Comparison of ENCODE assay signal across 29 cellular contexts in genomic region chr3:40083066-40083465, GRCh38.
"Had no signal": no experiment of that assay in that cellular context is flagged by ENCODE, and none has a peak within 500 bp of the region (broad histone marks: within the 10 kb centered on the region; RNA-seq: fewer than 3 reads in every experiment).

No MANE protein-coding gene starts in this region.

- H3K4me1 Mint-ChIP-seq: nephron progenitor cell; stimulated activated effector memory CD8-positive, alpha-beta T cell treated with anti-CD3 and anti-CD28 coated beads, Interleukin-12 subunit alpha, Interleukin-12 subunit beta, amount 100 ng/mL, for 72 hours; stimulated activated naive B cell treated with anti-CD40 and anti-IgM and Interleukin-4, amounts not matched to agents 10 μg/mL and 1 μg/mL and 100 μg/mL, for 72 hours had no signal

- DNase-seq: nephron progenitor cell; nucleus accumbens; ovary; posterior cingulate gyrus; psoas muscle; right lobe of liver; sigmoid colon; small intestine; stimulated activated CD4-positive, alpha-beta T cell treated with anti-CD3 and anti-CD28 coated beads, Interleukin-15, amount 100 ng/mL, for 24 hours; stimulated activated CD4-positive, alpha-beta T cell treated with anti-CD3 and anti-CD28 coated beads, Interleukin-2, amount 100 ng/mL, for 24 hours; stimulated activated CD4-positive, alpha-beta T cell treated with anti-CD3 and anti-CD28 coated beads, Interleukin-2, amount 100 ng/mL, for 48 hours; stimulated activated CD4-positive, alpha-beta T cell treated with anti-CD3 and anti-CD28 coated beads, Interleukin-4, amount 100 ng/mL, for 24 hours; stimulated activated naive B cell treated with anti-CD40 and anti-IgM and Interleukin-4, amounts not matched to agents 10 μg/mL and 1 μg/mL and 100 μg/mL, for 72 hours; stimulated activated naive CD4-positive, alpha-beta T cell treated with Interleukin-2 at 50 U/mL for 16 hours; stomach; thyroid gland; trophoblast cell had no signal

- H3K4me3 ChIP-seq: ovary, psoas muscle, right lobe of liver, sigmoid colon, stomach, thoracic aorta, thyroid gland, tibial nerve, upper lobe of left lung, vagina had no signal

- H3K27ac Mint-ChIP-seq: natural killer cell treated with Interleukin-12 subunit alpha and Interleukin-12 subunit beta and Interleukin-15 and Interleukin-18, amount 100 ng/mL, for 72 hours; nephron progenitor cell; progenitor cell of endocrine pancreas; stimulated activated effector memory CD8-positive, alpha-beta T cell treated with anti-CD3 and anti-CD28 coated beads, Interleukin-12 subunit alpha, Interleukin-12 subunit beta, amount 100 ng/mL, for 72 hours; stimulated activated naive B cell treated with anti-CD40 and anti-IgM and Interleukin-4, amounts not matched to agents 10 μg/mL and 1 μg/mL and 100 μg/mL, for 72 hours; stimulated activated naive CD8-positive, alpha-beta T cell treated with anti-CD3 and anti-CD28 coated beads, Interleukin-15, Interleukin-2, amounts not matched to agents 100 ng/mL and 50 ng/mL, for 24 hours had no signal

- H3K9me3 ChIP-seq: neutrophil, ovary, right lobe of liver, sigmoid colon, thoracic aorta, thyroid gland, tibial nerve, vagina had no signal

- H3K4me3 Mint-ChIP-seq: natural killer cell treated with Interleukin-12 subunit alpha and Interleukin-12 subunit beta and Interleukin-15 and Interleukin-18, amount 100 ng/mL, for 72 hours; nephron progenitor cell; neural crest cell; stimulated activated effector memory CD8-positive, alpha-beta T cell treated with anti-CD3 and anti-CD28 coated beads, Interleukin-12 subunit alpha, Interleukin-12 subunit beta, amount 100 ng/mL, for 72 hours; stimulated activated naive B cell treated with anti-CD40 and anti-IgM and Interleukin-4, amounts not matched to agents 10 μg/mL and 1 μg/mL and 100 μg/mL, for 72 hours; stimulated activated naive CD8-positive, alpha-beta T cell treated with anti-CD3 and anti-CD28 coated beads, Interleukin-15, Interleukin-2, amounts not matched to agents 100 ng/mL and 50 ng/mL, for 24 hours had no signal

- H2AFZ ChIP-seq: parathyroid adenoma had no signal

- H3K79me2 ChIP-seq: parathyroid adenoma had no signal

- H3K4me1 ChIP-seq: parathyroid adenoma, psoas muscle, vagina had no signal

- H3K36me3 Mint-ChIP-seq: natural killer cell treated with Interleukin-12 subunit alpha and Interleukin-12 subunit beta and Interleukin-15 and Interleukin-18, amount 100 ng/mL, for 72 hours; stimulated activated effector memory CD8-positive, alpha-beta T cell treated with anti-CD3 and anti-CD28 coated beads, Interleukin-12 subunit alpha, Interleukin-12 subunit beta, amount 100 ng/mL, for 72 hours; stimulated activated naive B cell treated with anti-CD40 and anti-IgM and Interleukin-4, amounts not matched to agents 10 μg/mL and 1 μg/mL and 100 μg/mL, for 72 hours had no signal

- H3K36me3 ChIP-seq: neutrophil, ovary, right lobe of liver, sigmoid colon, stomach, thoracic aorta, thyroid gland, tibial nerve, upper lobe of left lung, vagina had no signal

- FAIRE-seq: small intestine, urothelium cell line had no signal

- H3K27ac ChIP-seq: neutrophil, ovary, parathyroid adenoma, psoas muscle, right lobe of liver, sigmoid colon, stomach, thoracic aorta, thyroid gland, tibial nerve, upper lobe of left lung, vagina had no signal
